ENCODE assay signal across 28 cellular contexts in the genomic region with DNA sequence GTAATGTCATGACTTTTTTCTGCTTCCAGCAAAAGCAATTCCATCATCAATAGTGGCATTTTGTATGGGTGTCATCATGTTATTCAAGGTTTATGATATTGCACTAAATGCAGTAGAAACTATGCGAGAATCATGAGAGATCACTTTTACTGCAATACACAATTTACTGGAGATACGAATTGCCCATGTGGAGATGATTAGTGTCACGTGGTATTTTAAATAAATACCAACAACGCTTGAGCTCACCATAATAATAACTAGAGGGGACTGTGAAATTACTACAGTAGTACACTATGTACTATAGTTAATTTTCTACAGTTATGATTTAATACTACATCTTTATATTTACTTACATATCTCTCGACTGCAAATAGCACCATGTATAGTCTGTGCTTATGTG.
"Had no signal": no experiment of that assay in that cellular context is flagged by ENCODE, and none has a peak within 500 bp of the region (broad histone marks: within the 10 kb centered on the region; RNA-seq: fewer than 3 reads in every experiment).

No MANE protein-coding gene starts in this region.

- H3K27ac ChIP-seq: esophagus squamous epithelium, heart right ventricle, left lung, parathyroid adenoma, prostate gland, right atrium auricular region, stomach, testis, tibial artery had no signal

- H2AFZ ChIP-seq: parathyroid adenoma had no signal

- H3K9me3 ChIP-seq: esophagus squamous epithelium, heart right ventricle, left lung, mucosa of descending colon, neutrophil, prostate gland, right atrium auricular region, stomach, testis, tibial artery had no signal

- DNase-seq: cortex of kidney; effector memory CD8-positive, alpha-beta T cell; erythroblast; esophagus squamous epithelium; foreskin melanocyte; glutamatergic neuron; heart right ventricle; hippocampal formation; left cardiac atrium; left lung; mesenchymal stem cell; mucosa of descending colon; naive B cell; stimulated activated CD4-positive, alpha-beta T cell treated with anti-CD3 and anti-CD28 coated beads, Interleukin-12 subunit alpha, Interleukin-12 subunit beta, amount 100 ng/mL, for 4 hours; stimulated activated CD4-positive, alpha-beta T cell treated with anti-CD3 and anti-CD28 coated beads, Interleukin-1b, Interleukin-23, amount 100 ng/mL, for 48 hours; stimulated activated CD4-positive, alpha-beta T cell treated with anti-CD3 and anti-CD28 coated beads, Interleukin-4, amount 100 ng/mL, for 24 hours; stimulated activated naive CD4-positive, alpha-beta T cell treated with Interleukin-2 at 50 U/mL for 16 hours; stomach; testis; tibial artery had no signal

- H3K36me3 ChIP-seq: left lung, prostate gland, right atrium auricular region had no signal

- H3K9ac ChIP-seq: parathyroid adenoma had no signal

- H3K4me1 ChIP-seq: esophagus squamous epithelium, left lung, parathyroid adenoma, prostate gland, right atrium auricular region, stomach, testis, tibial artery had no signal

- H3K4me3 ChIP-seq: esophagus squamous epithelium, heart right ventricle, left lung, mucosa of descending colon, prostate gland, right atrium auricular region, smooth muscle cell, stomach, testis, tibial artery had no signal

- H3K79me2 ChIP-seq: parathyroid adenoma had no signal

- H3K27me3 ChIP-seq: esophagus squamous epithelium, heart right ventricle, left lung, neutrophil, right atrium auricular region, stomach, testis, tibial artery had no signal

- ATAC-seq: effector memory CD8-positive, alpha-beta T cell; heart right ventricle; left cardiac atrium; left lung; mucosa of descending colon; natural killer cell treated with Interleukin-12 subunit alpha and Interleukin-12 subunit beta and Interleukin-15 and Interleukin-18, amount 100 ng/mL, for 72 hours; sciatic nerve; stimulated activated effector memory CD8-positive, alpha-beta T cell treated with anti-CD3 and anti-CD28 coated beads, Interleukin-12 subunit alpha, Interleukin-12 subunit beta, amount 100 ng/mL, for 72 hours had no signal

- H3K4me2 ChIP-seq: smooth muscle cell had no signal
